Comparison of ENCODE assay signal across 25 cellular contexts in genomic region chr3:66142079-66142478, GRCh38.
"Had no signal": no experiment of that assay in that cellular context is flagged by ENCODE, and none has a peak within 500 bp of the region (broad histone marks: within the 10 kb centered on the region; RNA-seq: fewer than 3 reads in every experiment).

No MANE protein-coding gene starts in this region.

- H3K27ac ChIP-seq: suprapubic skin, testis, thoracic aorta, thyroid gland, tibial artery, tibial nerve, transverse colon, upper lobe of left lung, upper lobe of right lung, uterus, vagina had no signal

- H3K4me1 ChIP-seq: suprapubic skin, testis, thyroid gland, transverse colon, upper lobe of right lung, uterus, vagina had no signal

- H3K27me3 ChIP-seq: stomach, suprapubic skin, testis, thyroid gland, tibial artery, tibial nerve, transverse colon, upper lobe of left lung, upper lobe of right lung, uterus, vagina had no signal

- H3K36me3 ChIP-seq: stomach, suprapubic skin, thoracic aorta, thyroid gland, tibial artery, tibial nerve, transverse colon, upper lobe of left lung, upper lobe of right lung, uterus, vagina had no signal

- H3K9me3 ChIP-seq: stomach, suprapubic skin, testis, thoracic aorta, thyroid gland, tibial artery, tibial nerve, transverse colon, upper lobe of left lung, upper lobe of right lung, uterus, vagina had no signal

- ATAC-seq: stimulated activated effector memory CD8-positive, alpha-beta T cell treated with anti-CD3 and anti-CD28 coated beads, Interleukin-12 subunit alpha, Interleukin-12 subunit beta, amount 100 ng/mL, for 72 hours; stimulated activated memory B cell treated with anti-CD40 and anti-IgM and Interleukin-4, amounts not matched to agents 10 μg/mL and 1 μg/mL and 100 μg/mL, for 72 hours; stimulated activated naive B cell treated with anti-CD40 and anti-IgM and Interleukin-4, amounts not matched to agents 10 μg/mL and 1 μg/mL and 100 μg/mL, for 72 hours; stimulated activated naive CD8-positive, alpha-beta T cell treated with anti-CD3 and anti-CD28 coated beads, Interleukin-15, amount 100 ng/mL, for 72 hours; stimulated activated naive CD8-positive, alpha-beta T cell treated with anti-CD3 and anti-CD28 coated beads, Interleukin-15, Interleukin-2, amounts not matched to agents 100 U/mL and 50 U/mL, for 24 hours; upper lobe of right lung had no signal

- H3K4me3 ChIP-seq: stomach, suprapubic skin, testis, thoracic aorta, thyroid gland, tibial artery, tibial nerve, transverse colon, upper lobe of left lung, upper lobe of right lung, uterus, vagina had no signal

- DNase-seq: stimulated activated CD4-positive, alpha-beta T cell treated with anti-CD3 and anti-CD28 coated beads, Interleukin-2, amount 100 ng/mL, for 48 hours; stimulated activated CD4-positive, alpha-beta T cell treated with anti-CD3 and anti-CD28 coated beads, Interleukin-4, amount 100 ng/mL, for 1 hour; stimulated activated CD4-positive, alpha-beta T cell treated with anti-CD3 and anti-CD28 coated beads, Interleukin-4, amount 100 ng/mL, for 24 hours; stimulated activated CD4-positive, alpha-beta T cell treated with anti-CD3 and anti-CD28 coated beads, Interleukin-4, amount 100 ng/mL, for 4 hours; stimulated activated CD8-positive, alpha-beta memory T cell treated with anti-CD3 and anti-CD28 coated beads, Interleukin-4, amount 100 ng/mL, for 48 hours; stimulated activated naive B cell treated with anti-CD40 and anti-IgM and Interleukin-4, amounts not matched to agents 10 μg/mL and 1 μg/mL and 100 μg/mL, for 72 hours; stimulated activated naive CD4-positive, alpha-beta T cell; stimulated activated naive CD4-positive, alpha-beta T cell treated with Interleukin-2 at 50 U/mL for 16 hours; stimulated activated naive CD8-positive, alpha-beta T cell treated with anti-CD3 and anti-CD28 coated beads, Interleukin-15, amount 100 ng/mL, for 72 hours; stimulated activated naive CD8-positive, alpha-beta T cell treated with anti-CD3 and anti-CD28 coated beads, Interleukin-15, Interleukin-2, amounts not matched to agents 100 U/mL and 50 U/mL, for 24 hours; stomach; substantia nigra; testis; thyroid gland; tibial artery; transverse colon; upper lobe of left lung; upper lobe of right lung; uterus had no signal
